ENCODE assay signal across 22 cellular contexts in genomic region chr15:61112231-61112630, GRCh38.
DNase-seq lines count a peak whose midpoint lies in the region; ATAC-seq and TF ChIP-seq lines count a peak whose summit lies in the region.
"Had no signal": no experiment of that assay in that cellular context is flagged by ENCODE, and none has a peak within 500 bp of the region (broad histone marks: within the 10 kb centered on the region; RNA-seq: fewer than 3 reads in every experiment).

No MANE protein-coding gene starts in this region.

- H3K27me3 Mint-ChIP-seq in glutamatergic neuron (ENCODE audit: unreplicated experiment) (peaks cover 2% of the 10 kb centered on the region), neural progenitor cell (ENCODE audit: insufficient read depth, low read depth) (peaks cover 3% of the 10 kb centered on the region)
- peaks cover 19% of the 10 kb centered on the region for H3K27me3 Mint-ChIP-seq in activated T-helper 1 cell treated with anti-CD3 and anti-CD28 coated beads, Interleukin-12 subunit alpha, Interleukin-12 subunit beta, Interleukin-2, Interleukin-4 antibody, amounts not matched to agents 30 ng/mL and 10 ng/mL and 1 ng/mL, durations not matched to agents 14 hours and 24 hours and 36 hours (ENCODE audit: insufficient read depth)

- no peaks in the 10 kb centered on the region for H3F3A ChIP-seq in neural progenitor cell (ENCODE audit: low read depth)

- H3K36me3 ChIP-seq in OCI-LY3 (replicated peaks; ENCODE audit: low read depth, low read length) (no peaks in the 10 kb centered on the region), neural progenitor cell (no peaks in the 10 kb centered on the region)
- H3K36me3 ChIP-seq: BLaER1, prostate gland, vagina had no signal

- H4K20me1 ChIP-seq in OCI-LY3 (ENCODE audit: insufficient read depth, low read length): no peaks in the 10 kb centered on the region
- no peaks in the 10 kb centered on the region for H4K20me1 ChIP-seq in neural progenitor cell (ENCODE audit: low read depth)
- H4K20me1 ChIP-seq: BLaER1 had no signal

- no peak for ATAC-seq in HG02870 (IDR thresholded peaks at IDR 0.05; ENCODE audit: unreplicated experiment)
- ATAC-seq in GM21360 (IDR thresholded peaks at IDR 0.05; ENCODE audit: unreplicated experiment): no peak
- ATAC-seq: K562 had no signal

- peak overlapping the region; percentile 43 for H2AFZ ChIP-seq in OCI-LY3 (ENCODE audit: low read depth, low read length)
- H2AFZ ChIP-seq in neural progenitor cell (replicated peaks): no peak overlapping the region

- TF ChIP-seq CTCF in OCI-LY3 (IDR thresholded peaks at IDR 0.05; ENCODE audit: low read depth, low read length): no peak
- peak; percentile 44 for TF ChIP-seq CTCF in glutamatergic neuron (IDR thresholded peaks at IDR 0.05; ENCODE audit: partially characterized antibody, unreplicated experiment)
- TF ChIP-seq CTCF in neural progenitor cell (IDR thresholded peaks at IDR 0.05): peak; percentile 52

- H3K4me3 ChIP-seq in OCI-LY3 (ENCODE audit: low read length) (peak overlapping the region; percentile 67), neural progenitor cell (no peak overlapping the region)
- H3K4me3 ChIP-seq: A549, BLaER1, K562, prostate gland, smooth muscle cell, vagina had no signal

- H3K27me3 ChIP-seq in OCI-LY3 (ENCODE audit: low read depth, low read length) (0 out of 2 replicates have a peak, but pooled peaks cover 3% of the 10 kb centered on the region), neural progenitor cell (no peaks in the 10 kb centered on the region)
- H3K27me3 ChIP-seq: BLaER1, vagina had no signal

- peak overlapping the region; percentile 34; the same call in 1 of the 2 replicates for H3K9ac ChIP-seq in OCI-LY3 (ENCODE audit: low read length)
- H3K9ac ChIP-seq in neural progenitor cell: no peak overlapping the region
- H3K9ac ChIP-seq: BLaER1 had no signal

- H3K4me3 Mint-ChIP-seq in glutamatergic neuron (ENCODE audit: unreplicated experiment) (peak overlapping the region; percentile 53), neural progenitor cell (no peak overlapping the region)
- H3K4me3 Mint-ChIP-seq in activated T-helper 1 cell treated with anti-CD3 and anti-CD28 coated beads, Interleukin-12 subunit alpha, Interleukin-12 subunit beta, Interleukin-2, Interleukin-4 antibody, amounts not matched to agents 30 ng/mL and 10 ng/mL and 1 ng/mL, durations not matched to agents 14 hours and 24 hours and 36 hours: no peak overlapping the region
- H3K4me3 Mint-ChIP-seq: mesothelial cell of epicardium; natural killer cell treated with Interleukin-12 subunit alpha and Interleukin-12 subunit beta and Interleukin-15 and Interleukin-18, amount 100 ng/mL, for 72 hours had no signal

- H3K36me3 Mint-ChIP-seq in glutamatergic neuron (ENCODE audit: unreplicated experiment): no peaks in the 10 kb centered on the region
- no peaks in the 10 kb centered on the region for H3K36me3 Mint-ChIP-seq in neural progenitor cell
- no peaks in the 10 kb centered on the region for H3K36me3 Mint-ChIP-seq in activated T-helper 1 cell treated with anti-CD3 and anti-CD28 coated beads, Interleukin-12 subunit alpha, Interleukin-12 subunit beta, Interleukin-2, Interleukin-4 antibody, amounts not matched to agents 30 ng/mL and 10 ng/mL and 1 ng/mL, durations not matched to agents 14 hours and 24 hours and 36 hours (ENCODE audit: low read depth)
- H3K36me3 Mint-ChIP-seq: mesothelial cell of epicardium; natural killer cell treated with Interleukin-12 subunit alpha and Interleukin-12 subunit beta and Interleukin-15 and Interleukin-18, amount 100 ng/mL, for 72 hours had no signal

- no peak overlapping the region for H3K27ac ChIP-seq in OCI-LY3 (ENCODE audit: low read length)
- no peak overlapping the region for H3K27ac ChIP-seq in neural progenitor cell
- H3K27ac ChIP-seq: A549, BLaER1, prostate gland, vagina had no signal

- H3K4me1 Mint-ChIP-seq in glutamatergic neuron (ENCODE audit: low read depth, unreplicated experiment) (peaks cover 40% of the 10 kb centered on the region), neural progenitor cell (peaks cover 36% of the 10 kb centered on the region)
- H3K4me1 Mint-ChIP-seq in activated T-helper 1 cell treated with anti-CD3 and anti-CD28 coated beads, Interleukin-12 subunit alpha, Interleukin-12 subunit beta, Interleukin-2, Interleukin-4 antibody, amounts not matched to agents 30 ng/mL and 10 ng/mL and 1 ng/mL, durations not matched to agents 14 hours and 24 hours and 36 hours (ENCODE audit: low read depth): no peaks in the 10 kb centered on the region

- peak overlapping the region; percentile 30 for H3K27ac Mint-ChIP-seq in glutamatergic neuron (ENCODE audit: unreplicated experiment)
- no peak overlapping the region for H3K27ac Mint-ChIP-seq in neural progenitor cell
- H3K27ac Mint-ChIP-seq in activated T-helper 1 cell treated with anti-CD3 and anti-CD28 coated beads, Interleukin-12 subunit alpha, Interleukin-12 subunit beta, Interleukin-2, Interleukin-4 antibody, amounts not matched to agents 30 ng/mL and 10 ng/mL and 1 ng/mL, durations not matched to agents 14 hours and 24 hours and 36 hours: no peak overlapping the region
- H3K27ac Mint-ChIP-seq: mesothelial cell of epicardium; natural killer cell treated with Interleukin-12 subunit alpha and Interleukin-12 subunit beta and Interleukin-15 and Interleukin-18, amount 100 ng/mL, for 72 hours had no signal

- peak; percentile 43 for DNase-seq in NCI-H748 (lab: John Stamatoyannopoulos, UW; ENCODE audit: unreplicated experiment)
- DNase-seq in NCI-H748 treated with DMSO at 0.1 percent for 48 hours (lab: John Stamatoyannopoulos, UW): no peak
- DNase-seq in glutamatergic neuron: peak; percentile 56
- peak; percentile 66 for DNase-seq in neural progenitor cell (ENCODE audit: low spot score)
- no peak for DNase-seq in activated T-helper 1 cell treated with anti-CD3 and anti-CD28 coated beads, Interleukin-12 subunit alpha, Interleukin-12 subunit beta, Interleukin-2, Interleukin-4 antibody, amounts not matched to agents 30 ng/mL and 10 ng/mL and 1 ng/mL, durations not matched to agents 14 hours and 24 hours and 36 hours (ENCODE audit: low spot score)
- DNase-seq: activated CD4-positive, alpha-beta T cell treated with anti-CD3 and anti-CD28 coated beads, Interleukin-2, amount 50 U/mL, for 4 hours; activated naive CD4-positive, alpha-beta T cell; effector memory CD4-positive, alpha-beta T cell; NCI-H187; NCI-H510A treated with DMSO at 0.1 percent for 48 hours; stimulated activated CD8-positive, alpha-beta memory T cell treated with anti-CD3 and anti-CD28 coated beads, Interleukin-4, amount 100 ng/mL, for 48 hours had no signal

- H3K9me3 Mint-ChIP-seq in glutamatergic neuron (ENCODE audit: unreplicated experiment) (no peaks in the 10 kb centered on the region), neural progenitor cell (no peaks in the 10 kb centered on the region)
- no peaks in the 10 kb centered on the region for H3K9me3 Mint-ChIP-seq in activated T-helper 1 cell treated with anti-CD3 and anti-CD28 coated beads, Interleukin-12 subunit alpha, Interleukin-12 subunit beta, Interleukin-2, Interleukin-4 antibody, amounts not matched to agents 30 ng/mL and 10 ng/mL and 1 ng/mL, durations not matched to agents 14 hours and 24 hours and 36 hours
- H3K9me3 Mint-ChIP-seq: mesothelial cell of epicardium; natural killer cell treated with Interleukin-12 subunit alpha and Interleukin-12 subunit beta and Interleukin-15 and Interleukin-18, amount 100 ng/mL, for 72 hours had no signal

- intact Hi-C loops in activated T-helper 1 cell treated with anti-CD3 and anti-CD28 coated beads, Interleukin-12 subunit alpha, Interleukin-12 subunit beta, Interleukin-2, Interleukin-4 antibody, amounts not matched to agents 30 ng/mL and 10 ng/mL and 1 ng/mL, durations not matched to agents 14 hours and 24 hours and 36 hours (cut with micrococcal nuclease): no loop called here

- H3K79me2 ChIP-seq in OCI-LY3 (ENCODE audit: low read length) (no peaks in the 10 kb centered on the region), neural progenitor cell (ENCODE audit: low read depth) (no peaks in the 10 kb centered on the region)

- H3K4me2 ChIP-seq in OCI-LY3 (ENCODE audit: low read length): peak overlapping the region; percentile 92
- no peak overlapping the region for H3K4me2 ChIP-seq in neural progenitor cell
- H3K4me2 ChIP-seq: A549, BLaER1, smooth muscle cell had no signal

- no peaks in the 10 kb centered on the region for H3K9me3 ChIP-seq in OCI-LY3 (ENCODE audit: insufficient read depth, low read length)
- H3K9me3 ChIP-seq in neural progenitor cell (ENCODE audit: low read depth): no peaks in the 10 kb centered on the region
- H3K9me3 ChIP-seq: A549, BLaER1, prostate gland, vagina had no signal

- H3K4me1 ChIP-seq in OCI-LY3 (ENCODE audit: low read length): peaks cover 47% of the 10 kb centered on the region
- peaks cover 23% of the 10 kb centered on the region for H3K4me1 ChIP-seq in neural progenitor cell
- H3K4me1 ChIP-seq: A549, BLaER1, prostate gland, vagina had no signal

Comparison
In these comparisons a context has a peak if more than half of its experiments do, and no peak if none do; other contexts are left out.
1. DNase-seq: peak in NCI-H748 (single experiment), glutamatergic neuron (single experiment) and neural progenitor cell (single experiment); none in NCI-H748 treated with DMSO at 0.1 percent for 48 hours (single experiment) and activated T-helper 1 cell treated with anti-CD3 and anti-CD28 coated beads, Interleukin-12 subunit alpha, Interleukin-12 subunit beta, Interleukin-2, Interleukin-4 antibody, amounts not matched to agents 30 ng/mL and 10 ng/mL and 1 ng/mL, durations not matched to agents 14 hours and 24 hours and 36 hours (single experiment).